ENCODE assay signal across 11 cellular contexts in genomic region chr2:78420132-78420531, GRCh38.
"Had no signal": no experiment of that assay in that cellular context is flagged by ENCODE, and none has a peak within 500 bp of the region (broad histone marks: within the 10 kb centered on the region; RNA-seq: fewer than 3 reads in every experiment).

No MANE protein-coding gene starts in this region.

- H3K4me3 ChIP-seq: GM23248, GM23338, HAP-1 had no signal

- ATAC-seq: GM23338, HCT116 had no signal

- H3K36me3 ChIP-seq: HAP-1 had no signal

- H3K27ac ChIP-seq: GM23248 had no signal

- H3K4me2 ChIP-seq: GM23338 had no signal

- H2AFZ ChIP-seq: GM23248, GM23338 had no signal

- H3K9me3 ChIP-seq: HAP-1 had no signal

- DNase-seq: GM23248, GOT3, H7, H9, HCEC 1CT, HFFc6 had no signal

- FAIRE-seq: H1, H54 had no signal

- H3K4me1 ChIP-seq: HAP-1 had no signal

- H3K9ac ChIP-seq: GM23248 had no signal
